In genomic region chr4:32624943-32625603, GRCh38 we compare ENCODE assay signal across 17 cellular contexts.
"Had no signal": no experiment of that assay in that cellular context is flagged by ENCODE, and none has a peak within 500 bp of the region (broad histone marks: within the 10 kb centered on the region; RNA-seq: fewer than 3 reads in every experiment).

No MANE protein-coding gene starts in this region.

- H3K9me3 ChIP-seq: right lobe of liver, upper lobe of left lung had no signal

- H3K4me1 ChIP-seq: heart right ventricle, right lobe of liver, upper lobe of left lung had no signal

- H3K4me3 ChIP-seq: heart right ventricle, lung, right lobe of liver, SK-N-MC, upper lobe of left lung had no signal

- H3K27ac ChIP-seq: heart right ventricle, right lobe of liver, SK-N-MC, upper lobe of left lung, VCaP had no signal

- DNase-seq: activated CD4-positive, alpha-beta memory T cell treated with anti-CD3 and anti-CD28 coated beads for 36 hours; activated naive CD4-positive, alpha-beta T cell; cortex of kidney; effector memory CD4-positive, alpha-beta T cell; erythroblast; heart right ventricle; islet precursor cell; natural killer cell; nucleus accumbens; right lobe of liver; stimulated activated CD4-positive, alpha-beta T cell treated with anti-CD3 and anti-CD28 coated beads, Interleukin-12 subunit alpha, Interleukin-12 subunit beta, amount 100 ng/mL, for 4 hours; stimulated activated naive CD4-positive, alpha-beta T cell treated with Interleukin-2 at 50 U/mL for 16 hours; T-helper 1 cell; upper lobe of left lung had no signal

- ATAC-seq: heart right ventricle, natural killer cell had no signal

- H3K27me3 ChIP-seq: heart right ventricle, right lobe of liver, upper lobe of left lung had no signal

- H3K36me3 ChIP-seq: heart right ventricle, right lobe of liver, upper lobe of left lung had no signal
